In the genomic region with DNA sequence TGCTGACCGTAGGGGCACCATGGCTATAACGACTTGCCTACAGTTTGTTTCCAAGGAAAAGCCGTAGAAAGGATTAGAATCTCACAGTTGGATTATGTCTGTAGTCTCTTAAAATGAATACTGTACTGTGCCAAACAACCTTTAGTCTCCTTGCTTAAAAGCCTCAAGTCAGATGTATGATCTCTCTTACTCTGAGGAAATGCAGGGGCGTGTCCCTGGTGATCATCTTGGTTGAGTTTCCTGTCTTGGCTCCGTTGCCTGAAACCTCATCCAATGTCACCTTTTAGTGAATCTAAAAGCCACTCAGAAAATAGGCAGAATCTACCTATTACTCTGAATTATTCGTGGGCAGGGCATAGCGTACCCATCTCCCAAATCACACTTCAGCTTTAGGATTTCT, we compare ENCODE assay signal across 10 cellular contexts.
DNase-seq lines count a peak whose midpoint lies in the region; ATAC-seq, FAIRE-seq and TF ChIP-seq lines count a peak whose summit lies in the region.
"Had no signal": no experiment of that assay in that cellular context is flagged by ENCODE, and none has a peak within 500 bp of the region (broad histone marks: within the 10 kb centered on the region; RNA-seq: fewer than 3 reads in every experiment).

No MANE protein-coding gene starts in this region.

- peak overlapping the region in 4 of 5 donors; percentile 49 to 73 (median 67) for H3K27ac ChIP-seq in stomach
- H3K27ac ChIP-seq in kidney (ENCODE audit: low read depth in 2 of 2, low read length in 2 of 2): peak overlapping the region in 1 of 2 donors; percentile 51
- H3K27ac ChIP-seq: 22Rv1 had no signal

- H3K4me1 Mint-ChIP-seq in activated T-helper 1 cell treated with anti-CD3 and anti-CD28 coated beads, Interleukin-12 subunit alpha, Interleukin-12 subunit beta, Interleukin-2, Interleukin-4 antibody, amounts not matched to agents 30 ng/mL and 10 ng/mL and 1 ng/mL, durations not matched to agents 14 hours and 24 hours and 36 hours (ENCODE audit: low read depth): peaks cover 94% of the 10 kb centered on the region

- 78 to 88% (median 85%) methylated on average over 7 of the region's 7 CpGs for WGBS in stomach, 5 donors

- H3K36me3 Mint-ChIP-seq in activated T-helper 1 cell treated with anti-CD3 and anti-CD28 coated beads, Interleukin-12 subunit alpha, Interleukin-12 subunit beta, Interleukin-2, Interleukin-4 antibody, amounts not matched to agents 30 ng/mL and 10 ng/mL and 1 ng/mL, durations not matched to agents 14 hours and 24 hours and 36 hours (ENCODE audit: low read depth): peaks cover 10% of the 10 kb centered on the region

- H3K9me3 Mint-ChIP-seq in activated T-helper 1 cell treated with anti-CD3 and anti-CD28 coated beads, Interleukin-12 subunit alpha, Interleukin-12 subunit beta, Interleukin-2, Interleukin-4 antibody, amounts not matched to agents 30 ng/mL and 10 ng/mL and 1 ng/mL, durations not matched to agents 14 hours and 24 hours and 36 hours: peaks cover 4% of the 10 kb centered on the region

- H3K27me3 Mint-ChIP-seq in activated T-helper 1 cell treated with anti-CD3 and anti-CD28 coated beads, Interleukin-12 subunit alpha, Interleukin-12 subunit beta, Interleukin-2, Interleukin-4 antibody, amounts not matched to agents 30 ng/mL and 10 ng/mL and 1 ng/mL, durations not matched to agents 14 hours and 24 hours and 36 hours (ENCODE audit: insufficient read depth): no peaks in the 10 kb centered on the region

- TF ChIP-seq CTCF in stomach (IDR thresholded peaks at IDR 0.05): no peak
- TF ChIP-seq CTCF in kidney (IDR thresholded peaks at IDR 0.05; ENCODE audit: borderline replicate concordance, extremely low read depth, insufficient read depth): no peak

- intact Hi-C loops in activated T-helper 1 cell treated with anti-CD3 and anti-CD28 coated beads, Interleukin-12 subunit alpha, Interleukin-12 subunit beta, Interleukin-2, Interleukin-4 antibody, amounts not matched to agents 30 ng/mL and 10 ng/mL and 1 ng/mL, durations not matched to agents 14 hours and 24 hours and 36 hours (cut with micrococcal nuclease): loop anchor here (1.0 to 5.0 kb wide), 2 partner anchors 289 to 416 kb away; no protein-coding TSS in a partner anchor
- intact Hi-C loops in stomach (cut with DNase I; ENCODE audit: low total_unique reads): no loop called here
- intact Hi-C loops in kidney (cut with DNase I): no loop called here

- ATAC-seq in HG03039 (IDR thresholded peaks at IDR 0.05; ENCODE audit: unreplicated experiment): no peak

- no peak overlapping the region for H3K4me3 ChIP-seq in stomach
- H3K4me3 ChIP-seq in kidney (ENCODE audit: low read length in 2 of 2): no peak overlapping the region

- no peaks in the 10 kb centered on the region for H3K27me3 ChIP-seq in stomach

- H3K27ac Mint-ChIP-seq in activated T-helper 1 cell treated with anti-CD3 and anti-CD28 coated beads, Interleukin-12 subunit alpha, Interleukin-12 subunit beta, Interleukin-2, Interleukin-4 antibody, amounts not matched to agents 30 ng/mL and 10 ng/mL and 1 ng/mL, durations not matched to agents 14 hours and 24 hours and 36 hours: peak overlapping the region; percentile 85

- TF ChIP-seq EP300 in stomach (IDR thresholded peaks at IDR 0.05): no peak

- H3K4me3 Mint-ChIP-seq in activated T-helper 1 cell treated with anti-CD3 and anti-CD28 coated beads, Interleukin-12 subunit alpha, Interleukin-12 subunit beta, Interleukin-2, Interleukin-4 antibody, amounts not matched to agents 30 ng/mL and 10 ng/mL and 1 ng/mL, durations not matched to agents 14 hours and 24 hours and 36 hours: peak overlapping the region; percentile 76

- TF ChIP-seq POLR2A in stomach (IDR thresholded peaks at IDR 0.05): no peak

- DNase-seq in DMS53 (lab: John Stamatoyannopoulos, UW) (peak; percentile 39), DMS53 treated with DMSO at 0.1 percent for 48 hours (lab: John Stamatoyannopoulos, UW; ENCODE audit: unreplicated experiment) (no peak), iris pigment epithelial cell (ENCODE audit: low read depth) (peak; percentile 37), stomach (no peak), NCI-H82 treated with DMSO at 0.1 percent for 48 hours (lab: John Stamatoyannopoulos, UW; ENCODE audit: unreplicated experiment) (no peak), kidney (no peak)
- peak; percentile 59 for DNase-seq in activated T-helper 1 cell treated with anti-CD3 and anti-CD28 coated beads, Interleukin-12 subunit alpha, Interleukin-12 subunit beta, Interleukin-2, Interleukin-4 antibody, amounts not matched to agents 30 ng/mL and 10 ng/mL and 1 ng/mL, durations not matched to agents 14 hours and 24 hours and 36 hours (ENCODE audit: low spot score)
- DNase-seq: NCI-H1092 had no signal

- H3K9me3 ChIP-seq in stomach: no peaks in the 10 kb centered on the region
- no peaks in the 10 kb centered on the region for H3K9me3 ChIP-seq in kidney (ENCODE audit: control insufficient read depth in 1 of 2, low read length in 2 of 2)

- peak overlapping the region in 1 of 2 donors; percentile 30 for H3K9ac ChIP-seq in kidney (ENCODE audit: low read length in 2 of 2)

- H3K36me3 ChIP-seq in stomach (no peaks in the 10 kb centered on the region), kidney (ENCODE audit: control insufficient read depth in 1 of 2, insufficient read depth in 2 of 2, low read length in 2 of 2) (no peaks in the 10 kb centered on the region)

- FAIRE-seq in kidney (lab: Jason Lieb, UNC): no peak

- peaks cover 0 to 16% (median 3%) of the 10 kb centered on the region in 4 donors for H3K4me1 ChIP-seq in stomach
- peaks cover 0 to 6% of the 10 kb centered on the region in 2 donors for H3K4me1 ChIP-seq in kidney (ENCODE audit: control insufficient read depth in 1 of 2, insufficient read depth in 1 of 2, low read depth in 1 of 2, low read length in 2 of 2)

Comparison
In these comparisons a context has a peak if more than half of its experiments do, and no peak if none do; other contexts are left out.
1. DNase-seq: peak in DMS53 (single experiment), activated T-helper 1 cell treated with anti-CD3 and anti-CD28 coated beads, Interleukin-12 subunit alpha, Interleukin-12 subunit beta, Interleukin-2, Interleukin-4 antibody, amounts not matched to agents 30 ng/mL and 10 ng/mL and 1 ng/mL, durations not matched to agents 14 hours and 24 hours and 36 hours (single experiment) and iris pigment epithelial cell (single experiment); none in DMS53 treated with DMSO at 0.1 percent for 48 hours (single experiment), stomach (single experiment), NCI-H82 treated with DMSO at 0.1 percent for 48 hours (single experiment) and kidney (single experiment).